ENCODE assay signal across 16 cellular contexts in genomic region chr3:160475889-160476288, GRCh38. TPM values are rescaled to one million over a fixed set of nuclear protein-coding genes. Genes with fewer than 3 reads are reported as not detected.
DNase-seq lines count a peak whose midpoint lies in the region; ATAC-seq and TF ChIP-seq lines count a peak whose summit lies in the region.
"Had no signal": no experiment of that assay in that cellular context is flagged by ENCODE, and none has a peak within 500 bp of the region (broad histone marks: within the 10 kb centered on the region; RNA-seq: fewer than 3 reads in every experiment).

No MANE protein-coding gene starts in this region.

- H3K79me1 ChIP-seq in IMR-90 (ENCODE audit: low read depth in 1 of 2, low read length in 2 of 2), result no peaks in the 10 kb centered on the region; a peak in 1 of 4 replicates

- dilution Hi-C loops in IMR-90 (cut with HindIII; ENCODE audit: low sequenced_read_pairs, unreplicated experiment), result no loop called here

- CTCF ChIA-PET in SK-N-SH (lab: Yijun Ruan, JAX) (no interaction called here), IMR-90 (lab: Yijun Ruan, JAX) (interaction anchor here (0.6 kb wide), 1 partner anchor 25 kb away, joined by 4 read pairs; no protein-coding TSS in a partner anchor)

- H2BK20ac ChIP-seq in IMR-90 (ENCODE audit: low read depth, low read length), result no peak overlapping the region

- H3K9ac ChIP-seq in SK-N-SH (peak overlapping the region; percentile 6; the same call in 1 of the 2 replicates), IMR-90 (ENCODE audit: low read depth, low read length) (no peak overlapping the region)
- H3K9ac ChIP-seq: BLaER1 had no signal

- no TSS peak for BruUV-seq in IMR-90 (replicated peaks; lab: Mats Ljungman, UMichigan)

- H2AK9ac ChIP-seq in IMR-90 (replicated peaks; ENCODE audit: low read depth, low read length, poor library complexity), result no peak overlapping the region

- no peaks in the 10 kb centered on the region for H3K79me2 ChIP-seq in SK-N-SH (ENCODE audit: insufficient read depth)

- TF ChIP-seq EP300 in SK-N-SH (IDR thresholded peaks at IDR 0.05; ENCODE audit: borderline replicate concordance in 1 of 2, low read depth in 1 of 2, low read length in 1 of 2), result no peak; a peak in 1 of 4 replicates

- H3K23ac ChIP-seq in IMR-90 (ENCODE audit: low read depth, low read length), result no peak overlapping the region

- H3K9me1 ChIP-seq in IMR-90 (ENCODE audit: insufficient read depth, low read length), result peaks cover 15% of the 10 kb centered on the region

- H3K9me3 ChIP-seq in SK-N-SH (no peaks in the 10 kb centered on the region), IMR-90 (ENCODE audit: control insufficient read depth, insufficient read depth, low read length) (peaks cover 3% of the 10 kb centered on the region; the same call in 1 of the 2 replicates)

- H3K18ac ChIP-seq in IMR-90 (ENCODE audit: low read depth, low read length), result no peak overlapping the region

- H3K4me3 ChIP-seq in SK-N-SH (ENCODE audit: low read depth in 2 of 2, low read length in 1 of 2), result no peak overlapping the region
- no peak overlapping the region for H3K4me3 ChIP-seq in IMR-90 (ENCODE audit: insufficient read depth, low read depth, low read length)
- H3K4me3 ChIP-seq: BLaER1 had no signal

- peaks cover 49% of the 10 kb centered on the region for H3F3A ChIP-seq in SK-N-SH (replicated peaks; ENCODE audit: insufficient read depth)

- H2AK5ac ChIP-seq in IMR-90 (ENCODE audit: low read depth, low read length), result no peak overlapping the region

- no peak overlapping the region for H2BK15ac ChIP-seq in IMR-90 (ENCODE audit: low read depth, low read length)

- H4K20me1 ChIP-seq in SK-N-SH (ENCODE audit: insufficient read depth) (no peaks in the 10 kb centered on the region), IMR-90 (ENCODE audit: insufficient read depth, low read length) (no peaks in the 10 kb centered on the region)
- H4K20me1 ChIP-seq: BLaER1 had no signal

- no peak overlapping the region for H4K5ac ChIP-seq in IMR-90 (ENCODE audit: low read depth, low read length)

- TF ChIP-seq CTCF in SK-N-SH (IDR thresholded peaks at IDR 0.05) (no peak), IMR-90 (conservative IDR thresholded peaks at IDR 0.05; ENCODE audit: low read depth, low read length) (no peak)

- peak overlapping the region; percentile 1 to 98; a peak in 3 of 4 replicates for H3K27ac ChIP-seq in SK-N-SH (ENCODE audit: low read depth in 2 of 2, low read length in 1 of 2)
- no peak overlapping the region for H3K27ac ChIP-seq in IMR-90 (ENCODE audit: insufficient read depth, low read length)
- H3K27ac ChIP-seq: 22Rv1, BLaER1, C4-2B had no signal

- WGBS in SK-N-SH (ENCODE audit: low lambda C conversion rate), result 35% methylated on average over 2 of the region's 2 CpGs
- no CpG with 5 or more reads among the region's 2 CpGs for WGBS in IMR-90 (ENCODE audit: extremely low coverage in 2 of 2, insufficient read length in 1 of 2), 2 experiments

- ATAC-seq in SK-N-SH treated with all-trans-retinoic acid at 6 μM for 48 hours (no peak), IMR-90 (ENCODE audit: low read depth) (no peak)

- H3K9me2 ChIP-seq in SK-N-SH, result no peaks in the 10 kb centered on the region

- H2BK5ac ChIP-seq in IMR-90 (ENCODE audit: low read depth, low read length, poor library complexity, severe bottlenecking), result no peak overlapping the region

- H2BK120ac ChIP-seq in IMR-90 (ENCODE audit: low read depth, low read length), result no peak overlapping the region

- DNase-seq in SK-N-SH, result no peak
- DNase-seq in IMR-90, result peak; percentile 31
- peak; percentile 28 for DNase-seq in kidney tubule cell (ENCODE audit: low spot score)
- no peak for DNase-seq in NCI-H748 treated with DMSO at 0.1 percent for 48 hours (lab: John Stamatoyannopoulos, UW)
- DNase-seq in kidney glomerular epithelial cell (lab: John Stamatoyannopoulos, UW), result no peak
- no peak for DNase-seq in OCI-M1 (lab: John Stamatoyannopoulos, UW)
- DNase-seq: CD4-positive, CD25-positive, alpha-beta regulatory T cell; CD8-positive, alpha-beta memory T cell; DMS 273 treated with DMSO at 0.1 percent for 48 hours; DMS79; H7; HCEC 1CT had no signal

- no peak overlapping the region for H3K56ac ChIP-seq in IMR-90 (ENCODE audit: extremely low read depth, insufficient read depth, low read length)

- in situ Hi-C loops in IMR-90 (cut with MboI; ENCODE audit: low sequenced_read_pairs), result no loop called here

- H3K4ac ChIP-seq in IMR-90 (ENCODE audit: low read depth, low read length), result no peak overlapping the region

- H3K27me3 ChIP-seq in SK-N-SH (ENCODE audit: insufficient read depth) (no peaks in the 10 kb centered on the region), IMR-90 (ENCODE audit: control insufficient read depth, insufficient read depth, low read length) (no peaks in the 10 kb centered on the region)
- H3K27me3 ChIP-seq: BLaER1 had no signal

- peaks cover 22 to 23% of the 10 kb centered on the region in 2 experiments for H3K4me1 ChIP-seq in SK-N-SH (ENCODE audit: control insufficient read depth in 1 of 2, insufficient read depth in 2 of 2, low read depth in 1 of 2, low read length in 1 of 2)
- H3K4me1 ChIP-seq in IMR-90 (ENCODE audit: control insufficient read depth, insufficient read depth, low read length), result peaks cover 20% of the 10 kb centered on the region

- no peak for TF ChIP-seq RAD21 in SK-N-SH (IDR thresholded peaks at IDR 0.05; ENCODE audit: low read length)
- TF ChIP-seq RAD21 in IMR-90 (IDR thresholded peaks at IDR 0.05; ENCODE audit: low read length), result no peak

- H3K4me2 ChIP-seq in SK-N-SH, result no peak overlapping the region
- no peak overlapping the region for H3K4me2 ChIP-seq in IMR-90 (ENCODE audit: low read depth, low read length)
- H3K4me2 ChIP-seq: BLaER1 had no signal

- no peak overlapping the region for H2AFZ ChIP-seq in SK-N-SH (ENCODE audit: low read depth)
- no peak overlapping the region for H2AFZ ChIP-seq in IMR-90 (replicated peaks; ENCODE audit: low read length, poor library complexity)

- TF ChIP-seq POLR2A in IMR-90 (IDR thresholded peaks at IDR 0.05; ENCODE audit: low read depth, low read length), result no peak

- no peak overlapping the region for H4K91ac ChIP-seq in IMR-90 (ENCODE audit: insufficient read depth, low read depth, low read length)

- H4K8ac ChIP-seq in IMR-90 (ENCODE audit: low read depth in 2 of 2, low read length in 2 of 2), result no peak overlapping the region

- intact Hi-C loops in IMR-90 (cut with micrococcal nuclease), result no loop called here

- POLR2A ChIA-PET in SK-N-SH (lab: Yijun Ruan, JAX) (no interaction called here), IMR-90 (lab: Charles Lee; ENCODE audit: unreplicated experiment) (no interaction called here)

- H3K36me3 ChIP-seq in SK-N-SH (replicated peaks in 1 of 2; ENCODE audit: control insufficient read depth in 1 of 2, insufficient read depth in 2 of 2, low read length in 1 of 2) (no peaks in the 10 kb centered on the region), IMR-90 (ENCODE audit: control insufficient read depth, insufficient read depth, low read length) (no peaks in the 10 kb centered on the region)
- H3K36me3 ChIP-seq: BLaER1 had no signal

- no peak overlapping the region for H3K14ac ChIP-seq in IMR-90 (replicated peaks; ENCODE audit: low read depth, low read length)

TF ChIP-seq in SK-N-SH, 30 proteins besides CTCF, POLR2A, EP300 and RAD21 (continues in another document):
- 0 out of 2 replicates have a peak, but pooled peaks have one; percentile 18 for TF ChIP-seq JUND (IDR thresholded peaks at IDR 0.05)
- peak; percentile 59; the same call in 1 of the 2 replicates for TF ChIP-seq PBX3 (IDR thresholded peaks at IDR 0.05)
- no peak for TF ChIP-seq RCOR1 (IDR thresholded peaks at IDR 0.05; ENCODE audit: low read length)

TF ChIP-seq in SK-N-SH treated with all-trans-retinoic acid at 6 μM for 48 hours, 23 proteins besides CTCF, POLR2A, EP300 and RAD21:
- TF ChIP-seq, protein P1, sequence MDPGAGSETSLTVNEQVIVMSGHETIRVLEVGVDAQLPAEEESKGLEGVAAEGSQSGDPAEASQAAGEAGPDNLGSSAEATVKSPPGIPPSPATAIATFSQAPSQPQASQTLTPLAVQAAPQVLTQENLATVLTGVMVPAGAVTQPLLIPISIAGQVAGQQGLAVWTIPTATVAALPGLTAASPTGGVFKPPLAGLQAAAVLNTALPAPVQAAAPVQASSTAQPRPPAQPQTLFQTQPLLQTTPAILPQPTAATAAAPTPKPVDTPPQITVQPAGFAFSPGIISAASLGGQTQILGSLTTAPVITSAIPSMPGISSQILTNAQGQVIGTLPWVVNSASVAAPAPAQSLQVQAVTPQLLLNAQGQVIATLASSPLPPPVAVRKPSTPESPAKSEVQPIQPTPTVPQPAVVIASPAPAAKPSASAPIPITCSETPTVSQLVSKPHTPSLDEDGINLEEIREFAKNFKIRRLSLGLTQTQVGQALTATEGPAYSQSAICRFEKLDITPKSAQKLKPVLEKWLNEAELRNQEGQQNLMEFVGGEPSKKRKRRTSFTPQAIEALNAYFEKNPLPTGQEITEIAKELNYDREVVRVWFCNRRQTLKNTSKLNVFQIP (CRISPR knock-in tag; IDR thresholded peaks at IDR 0.05; ENCODE audit: borderline replicate concordance, low read depth), result no peak
- TF ChIP-seq ZNF565 (CRISPR knock-in tag; conservative IDR thresholded peaks at IDR 0.05; ENCODE audit: low read depth) (no peak), GLIS3 (CRISPR knock-in tag; IDR thresholded peaks at IDR 0.05) (no peak)

TF ChIP-seq in IMR-90, 13 proteins besides CTCF, POLR2A, EP300 and RAD21 (continues in another document):
- TF ChIP-seq USF2 (IDR thresholded peaks at IDR 0.05; ENCODE audit: low read depth, low read length) (no peak), CHD1 (IDR thresholded peaks at IDR 0.05; ENCODE audit: low read depth, low read length) (no peak), RFX5 (IDR thresholded peaks at IDR 0.05; ENCODE audit: low read depth, low read length) (no peak), MAZ (IDR thresholded peaks at IDR 0.05; ENCODE audit: borderline replicate concordance, low read depth, low read length) (no peak), MAFK (IDR thresholded peaks at IDR 0.05; ENCODE audit: low read depth, low read length) (no peak), CEBPB (IDR thresholded peaks at IDR 0.05; ENCODE audit: low read depth, low read length) (no peak)

RNA-seq across cellular contexts. Expression of gene TRIM59, which starts 26.3 kb away (rescaled TPM):
- polyA plus RNA-seq in SK-N-SH (2012; rRNA removed), result 4.1 and 5.3 TPM in 2 replicates
- 5.1 and 6.1 TPM in 2 replicates for polyA plus RNA-seq in SK-N-SH (2012; cell fraction: cytosol; rRNA removed)
- 4.1 and 6.0 TPM in 2 replicates for polyA plus RNA-seq in SK-N-SH (2012; cell fraction: nucleus; rRNA removed)
- total RNA-seq in IMR-90 (2012; rRNA removed), result 65.4 and 68.3 TPM in 2 replicates
- polyA plus RNA-seq in IMR-90 (2012; rRNA removed), result 5.3 and 8.0 TPM in 2 replicates
- polyA plus RNA-seq in IMR-90 (2012; cell fraction: cytosol; rRNA removed), result 0.97 and 2.0 TPM in 2 replicates
- polyA plus RNA-seq in IMR-90 (2012; cell fraction: nucleus; rRNA removed; ENCODE audit: low replicate concordance), result 1.3 and 8.7 TPM in 2 replicates

Comparison
In these comparisons a context has a peak if more than half of its experiments do, and no peak if none do; other contexts are left out.
1. DNase-seq: peak in IMR-90 (single experiment) and kidney tubule cell (single experiment); none in SK-N-SH (single experiment), NCI-H748 treated with DMSO at 0.1 percent for 48 hours (single experiment), kidney glomerular epithelial cell (single experiment) and OCI-M1 (single experiment).